20 cellular contexts compared by ENCODE assay signal in genomic region chr12:125734137-125734536, GRCh38.
DNase-seq lines count a peak whose midpoint lies in the region; ATAC-seq and TF ChIP-seq lines count a peak whose summit lies in the region.
"Had no signal": no experiment of that assay in that cellular context is flagged by ENCODE, and none has a peak within 500 bp of the region (broad histone marks: within the 10 kb centered on the region; RNA-seq: fewer than 3 reads in every experiment).

No MANE protein-coding gene starts in this region.

- POLR2A ChIA-PET in PC-3 (lab: Charles Lee; ENCODE audit: unreplicated experiment): no interaction called here

- H3K9me3 ChIP-seq in PC-3 (ENCODE audit: low read length): peaks cover 18% of the 10 kb centered on the region
- H3K9me3 ChIP-seq: adrenal gland, colonic mucosa, thoracic aorta had no signal

- intact Hi-C loops in PC-3 (cut with micrococcal nuclease) (no loop called here), posterior cingulate gyrus (cut with DNase I) (no loop called here)

- CTCF ChIA-PET in PC-3 (lab: Charles Lee): no interaction called here

- DNase-seq in GM12864 (ENCODE audit: low read depth) (no peak), HT-29 (ENCODE audit: low spot score) (peak; percentile 45), PC-3 (no peak), iPS DF 19.7 (ENCODE audit: low read depth, low spot score) (peak; percentile 20), posterior cingulate gyrus (no peak), NCI-H345 (lab: John Stamatoyannopoulos, UW) (no peak)
- no peak for DNase-seq in stimulated activated CD4-positive, alpha-beta T cell treated with anti-CD3 and anti-CD28 coated beads, Interleukin-2, amount 100 ng/mL, for 24 hours
- DNase-seq: activated CD4-positive, alpha-beta T cell treated with anti-CD3 and anti-CD28 coated beads for 36 hours; activated CD8-positive, alpha-beta memory T cell treated with anti-CD3 and anti-CD28 coated beads for 24 hours; activated naive CD4-positive, alpha-beta T cell; activated T-cell treated with anti-CD3 and anti-CD28 coated beads, Interleukin-2, amount 50 U/mL, for 24 hours; adrenal gland; brain microvascular endothelial cell; colonic mucosa; NCI-H1436; SIG-M5; stimulated activated CD4-positive, alpha-beta T cell treated with anti-CD3 and anti-CD28 coated beads, Interleukin-1b, Interleukin-23, amount 100 ng/mL, for 48 hours; stimulated activated naive B cell treated with anti-CD40 and anti-IgM and Interleukin-4, amounts not matched to agents 10 μg/mL and 1 μg/mL and 100 μg/mL, for 72 hours had no signal

- no peaks in the 10 kb centered on the region for H3K79me2 ChIP-seq in PC-3 (ENCODE audit: low read length)

- no peak overlapping the region for H2AFZ ChIP-seq in PC-3 (ENCODE audit: low read length)

- H3K36me3 ChIP-seq in PC-3 (ENCODE audit: low read depth, low read length): no peaks in the 10 kb centered on the region
- H3K36me3 ChIP-seq: adrenal gland, brain microvascular endothelial cell, colonic mucosa, thoracic aorta had no signal

- H3K27ac ChIP-seq in PC-3 (ENCODE audit: low read length): no peak overlapping the region
- H3K27ac ChIP-seq: adrenal gland, brain microvascular endothelial cell, colonic mucosa, skin epidermis, thoracic aorta had no signal

- H3F3A ChIP-seq in PC-3 (ENCODE audit: low read length, unreplicated experiment): no peaks in the 10 kb centered on the region

- peak; percentile 17 for TF ChIP-seq CTCF in GM12864 (IDR thresholded peaks at IDR 0.05; ENCODE audit: low read depth, low read length, missing control alignments)
- TF ChIP-seq CTCF in PC-3 (conservative IDR thresholded peaks at IDR 0.05; ENCODE audit: low read depth, low read length): peak; percentile 29; the same call in 1 of the 2 replicates

- no peaks in the 10 kb centered on the region for H3K9me2 ChIP-seq in PC-3 (replicated peaks; ENCODE audit: low read length)

- no peak overlapping the region for H3K4me2 ChIP-seq in PC-3 (ENCODE audit: low read length)

- no TSS peak for BruUV-seq in PC-3 (replicated peaks; lab: Mats Ljungman, UMichigan)

- no peaks in the 10 kb centered on the region for H4K20me1 ChIP-seq in PC-3 (ENCODE audit: low read length)

- no peaks in the 10 kb centered on the region for H3K27me3 ChIP-seq in PC-3 (ENCODE audit: low read length)
- H3K27me3 ChIP-seq: adrenal gland, brain microvascular endothelial cell, colonic mucosa had no signal

- no peaks in the 10 kb centered on the region for H3K4me1 ChIP-seq in PC-3 (ENCODE audit: insufficient read depth, low read length)
- H3K4me1 ChIP-seq: adrenal gland, colonic mucosa had no signal

- H3K4me3 ChIP-seq in GM12864 (ENCODE audit: low read depth, low read length) (no peak overlapping the region), PC-3 (ENCODE audit: low read length) (no peak overlapping the region)
- H3K4me3 ChIP-seq: adrenal gland, colonic mucosa, skin epidermis, thoracic aorta had no signal

- H3K9ac ChIP-seq in PC-3 (ENCODE audit: low read length): no peak overlapping the region

- ATAC-seq in PC-3: no peak
- ATAC-seq: activated CD4-positive, alpha-beta T cell treated with anti-CD3 and anti-CD28 coated beads for 36 hours; stimulated activated naive B cell treated with anti-CD40 and anti-IgM and Interleukin-4, amounts not matched to agents 10 μg/mL and 1 μg/mL and 100 μg/mL, for 72 hours had no signal

Comparison
In these comparisons a context has a peak if more than half of its experiments do, and no peak if none do; other contexts are left out.
1. DNase-seq: peak in HT-29 (single experiment) and iPS DF 19.7 (single experiment); none in GM12864 (single experiment), PC-3 (single experiment), posterior cingulate gyrus (0 of 10), NCI-H345 (single experiment) and stimulated activated CD4-positive, alpha-beta T cell treated with anti-CD3 and anti-CD28 coated beads, Interleukin-2, amount 100 ng/mL, for 24 hours (0 of 2).